Comparison of ENCODE assay signal across 8 cellular contexts in genomic region chr16:29877266-29877961, GRCh38. TPM values are rescaled to one million over a fixed set of nuclear protein-coding genes. Genes with fewer than 3 reads are reported as not detected.
DNase-seq lines count a peak whose midpoint lies in the region; ATAC-seq and TF ChIP-seq lines count a peak whose summit lies in the region.

No MANE protein-coding gene starts in this region.

- peak overlapping the region; percentile 76 for H3K4me3 Mint-ChIP-seq in activated CD4-positive, alpha-beta T cell treated with anti-CD3 and anti-CD28 coated beads, Interleukin-2, amount 10 ng/mL, durations not matched to agents 24 days and 14 days

- H3K4me3 ChIP-seq in BE2C (ENCODE audit: low read depth, low read length) (no peak overlapping the region), fibroblast of pulmonary artery (replicated peaks; ENCODE audit: low read depth, low read length) (no peak overlapping the region), ovary (no peak overlapping the region)

- TF ChIP-seq EP300 in ovary (IDR thresholded peaks at IDR 0.05): no peak

- H3K4me1 ChIP-seq in BE2C (peaks cover 3% of the 10 kb centered on the region; the same call in 1 of the 2 replicates), ovary (ENCODE audit: insufficient read depth) (no peaks in the 10 kb centered on the region)

- ATAC-seq in HG03439 (IDR thresholded peaks at IDR 0.05; ENCODE audit: unreplicated experiment): peak; percentile 61

- 41 to 50% (median 43%) methylated on average over 28 of the region's 28 CpGs for WGBS in ovary, 3 donors

- H3K27ac Mint-ChIP-seq in activated CD4-positive, alpha-beta T cell treated with anti-CD3 and anti-CD28 coated beads, Interleukin-2, amount 10 ng/mL, durations not matched to agents 24 days and 14 days: no peak overlapping the region

- no peak overlapping the region for H3K27ac ChIP-seq in ovary

- H3K36me3 ChIP-seq in BE2C (no peaks in the 10 kb centered on the region; the same call in 1 of the 2 replicates), ovary (no peaks in the 10 kb centered on the region)

- intact Hi-C loops in activated CD4-positive, alpha-beta T cell treated with anti-CD3 and anti-CD28 coated beads, Interleukin-2, amount 10 ng/mL, durations not matched to agents 24 days and 14 days (cut with micrococcal nuclease): no loop called here
- intact Hi-C loops in ovary (cut with DNase I): no loop called here

- no peaks in the 10 kb centered on the region for H3K9me3 Mint-ChIP-seq in activated CD4-positive, alpha-beta T cell treated with anti-CD3 and anti-CD28 coated beads, Interleukin-2, amount 10 ng/mL, durations not matched to agents 24 days and 14 days

- TF ChIP-seq CTCF in BE2C (IDR thresholded peaks at IDR 0.05; ENCODE audit: low read depth, low read length) (no peak), fibroblast of pulmonary artery (IDR thresholded peaks at IDR 0.05; ENCODE audit: low read length, missing control alignments) (no peak), ovary (IDR thresholded peaks at IDR 0.05) (no peak)

- H3K9me3 ChIP-seq in BE2C (no peaks in the 10 kb centered on the region), ovary (no peaks in the 10 kb centered on the region)

- no peaks in the 10 kb centered on the region for H3K36me3 Mint-ChIP-seq in activated CD4-positive, alpha-beta T cell treated with anti-CD3 and anti-CD28 coated beads, Interleukin-2, amount 10 ng/mL, durations not matched to agents 24 days and 14 days (ENCODE audit: low read depth)

- peaks cover 13% of the 10 kb centered on the region for H3K4me1 Mint-ChIP-seq in activated CD4-positive, alpha-beta T cell treated with anti-CD3 and anti-CD28 coated beads, Interleukin-2, amount 10 ng/mL, durations not matched to agents 24 days and 14 days

- DNase-seq in BE2C (peak; percentile 88), fibroblast of pulmonary artery (ENCODE audit: low read depth) (peak; percentile 36), NCI-H774 (lab: John Stamatoyannopoulos, UW) (no peak), ovary (no peak), pons (ENCODE audit: low spot score) (no peak)
- DNase-seq in activated CD4-positive, alpha-beta T cell treated with anti-CD3 and anti-CD28 coated beads, Interleukin-2, amount 10 ng/mL, durations not matched to agents 24 days and 14 days: peak; percentile 86
- DNase-seq in stimulated activated CD4-positive, alpha-beta T cell treated with anti-CD3 and anti-CD28 coated beads, Interleukin-12 subunit alpha, Interleukin-12 subunit beta, amount 100 ng/mL, for 48 hours (ENCODE audit: low read depth in 2 of 3, low spot score in 1 of 3): peak; percentile 56 to 68 (median 59)

- no peak for TF ChIP-seq POLR2A in ovary (IDR thresholded peaks at IDR 0.05)

- peaks cover 24% of the 10 kb centered on the region for H3K27me3 Mint-ChIP-seq in activated CD4-positive, alpha-beta T cell treated with anti-CD3 and anti-CD28 coated beads, Interleukin-2, amount 10 ng/mL, durations not matched to agents 24 days and 14 days

- no peaks in the 10 kb centered on the region for H3K27me3 ChIP-seq in BE2C
- H3K27me3 ChIP-seq in ovary: no peaks in the 10 kb centered on the region

RNA-seq across cellular contexts. Expression of gene CDIPT, which starts 14.4 kb away (rescaled TPM):
- 328 TPM for polyA plus RNA-seq in BE2C (2012; ENCODE audit: insufficient read depth, insufficient read length, low read depth)
- 69.2 and 71.2 TPM in 2 replicates for total RNA-seq in activated CD4-positive, alpha-beta T cell treated with anti-CD3 and anti-CD28 coated beads, Interleukin-2, amount 10 ng/mL, durations not matched to agents 24 days and 14 days
- 100 to 1,000 TPM in 4 of 7 donors, 10 to 100 TPM in 3; 88.2 to 121 (median 110) TPM for total RNA-seq in ovary
- polyA plus RNA-seq in ovary: 100 to 1,000 TPM in 1 of 2 donors, 10 to 100 TPM in 1; 47.6 to 145 TPM

RNA-seq across cellular contexts. Expression of gene SEZ6L2, which starts 21.9 kb away (rescaled TPM):
- polyA plus RNA-seq in BE2C (2012; ENCODE audit: insufficient read depth, insufficient read length, low read depth): 146 TPM
- 0.26 and 0.61 TPM in 2 replicates for total RNA-seq in activated CD4-positive, alpha-beta T cell treated with anti-CD3 and anti-CD28 coated beads, Interleukin-2, amount 10 ng/mL, durations not matched to agents 24 days and 14 days
- total RNA-seq in ovary: 10 to 100 TPM in 1 of 7 donors, 1 to 10 TPM in 5, under 1 TPM in 1; 0.73 to 13.3 (median 3.1) TPM
- polyA plus RNA-seq in ovary: 1 to 10 TPM; 2.9 to 5.1 TPM

RNA-seq across cellular contexts. Expression of gene ASPHD1, which starts 22.9 kb away (rescaled TPM):
- 85.1 TPM for polyA plus RNA-seq in BE2C (2012; ENCODE audit: insufficient read depth, insufficient read length, low read depth)
- total RNA-seq in activated CD4-positive, alpha-beta T cell treated with anti-CD3 and anti-CD28 coated beads, Interleukin-2, amount 10 ng/mL, durations not matched to agents 24 days and 14 days: 4.4 and 4.8 TPM in 2 replicates
- 1 to 10 TPM in 5 of 7 donors, under 1 TPM in 1, not detected in 1; 0.53 to 7.8 (median 1.6) TPM for total RNA-seq in ovary
- polyA plus RNA-seq in ovary: 1 to 10 TPM in 1 of 2 donors, under 1 TPM in 1; 0.38 to 1.1 TPM

RNA-seq across cellular contexts. Expression of gene KCTD13, which starts 48.6 kb away (rescaled TPM):
- 31.6 TPM for polyA plus RNA-seq in BE2C (2012; ENCODE audit: insufficient read depth, insufficient read length, low read depth)
- 51.4 and 58.8 TPM in 2 replicates for total RNA-seq in activated CD4-positive, alpha-beta T cell treated with anti-CD3 and anti-CD28 coated beads, Interleukin-2, amount 10 ng/mL, durations not matched to agents 24 days and 14 days
- 10 to 100 TPM; 18.4 to 36.8 (median 25.5) TPM for total RNA-seq in ovary
- 10 to 100 TPM in 1 of 2 donors, 1 to 10 TPM in 1; 7.0 to 16.3 TPM for polyA plus RNA-seq in ovary

RNA-seq across cellular contexts. Expression of gene MVP, which starts 57.2 kb away (rescaled TPM):
- 17.2 TPM for polyA plus RNA-seq in BE2C (2012; ENCODE audit: insufficient read depth, insufficient read length, low read depth)
- 116 and 122 TPM in 2 replicates for total RNA-seq in activated CD4-positive, alpha-beta T cell treated with anti-CD3 and anti-CD28 coated beads, Interleukin-2, amount 10 ng/mL, durations not matched to agents 24 days and 14 days
- 100 to 1,000 TPM in 6 of 7 donors, 10 to 100 TPM in 1; 74.2 to 191 (median 138) TPM for total RNA-seq in ovary
- polyA plus RNA-seq in ovary: 10 to 100 TPM; 56.4 to 93.3 TPM

Comparison
In these comparisons a context has a peak if more than half of its experiments do, and no peak if none do; other contexts are left out.
1. DNase-seq: peak in BE2C (single experiment), activated CD4-positive, alpha-beta T cell treated with anti-CD3 and anti-CD28 coated beads, Interleukin-2, amount 10 ng/mL, durations not matched to agents 24 days and 14 days (single experiment), fibroblast of pulmonary artery (single experiment) and stimulated activated CD4-positive, alpha-beta T cell treated with anti-CD3 and anti-CD28 coated beads, Interleukin-12 subunit alpha, Interleukin-12 subunit beta, amount 100 ng/mL, for 48 hours (3 of 3); none in NCI-H774 (single experiment), ovary (0 of 5) and pons (single experiment).